Comparison of ENCODE assay signal across 17 cellular contexts in genomic region chr17:50892101-50892776, GRCh38. TPM values are rescaled to one million over a fixed set of nuclear protein-coding genes. Genes with fewer than 3 reads are reported as not detected.
DNase-seq lines count a peak whose midpoint lies in the region; ATAC-seq and TF ChIP-seq lines count a peak whose summit lies in the region.
"Had no signal": no experiment of that assay in that cellular context is flagged by ENCODE, and none has a peak within 500 bp of the region (broad histone marks: within the 10 kb centered on the region; RNA-seq: fewer than 3 reads in every experiment).

No MANE protein-coding gene starts in this region.

- H3K9me3 Mint-ChIP-seq in activated CD4-positive, alpha-beta T cell treated with anti-CD3 and anti-CD28 coated beads for 36 hours (ENCODE audit: low read depth), result no peaks in the 10 kb centered on the region
- H3K9me3 Mint-ChIP-seq: activated naive CD4-positive, alpha-beta T cell treated with anti-CD3 and anti-CD28 coated beads, Interleukin-2, amount 10 ng/mL, durations not matched to agents 7 days and 5 days; activated T-cell treated with anti-CD3 and anti-CD28 coated beads, Interleukin-2, amount 50 U/mL, for 72 hours; natural killer cell; stimulated activated memory B cell treated with anti-CD40 and anti-IgM and Interleukin-4, amounts not matched to agents 10 μg/mL and 1 μg/mL and 100 μg/mL, for 72 hours had no signal

- H3K27ac ChIP-seq in coronary artery, result no peak overlapping the region

- H3K27me3 Mint-ChIP-seq in activated CD4-positive, alpha-beta T cell treated with anti-CD3 and anti-CD28 coated beads for 36 hours, result no peaks in the 10 kb centered on the region

- peaks cover 7% of the 10 kb centered on the region for H3K4me1 Mint-ChIP-seq in activated CD4-positive, alpha-beta T cell treated with anti-CD3 and anti-CD28 coated beads for 36 hours
- H3K4me1 Mint-ChIP-seq: stimulated activated memory B cell treated with anti-CD40 and anti-IgM and Interleukin-4, amounts not matched to agents 10 μg/mL and 1 μg/mL and 100 μg/mL, for 72 hours had no signal

- no peak for ATAC-seq in sciatic nerve
- no peak for ATAC-seq in GM18502 (IDR thresholded peaks at IDR 0.05; ENCODE audit: poor library complexity, unreplicated experiment)
- no peak for ATAC-seq in activated CD4-positive, alpha-beta T cell treated with anti-CD3 and anti-CD28 coated beads for 36 hours
- ATAC-seq: activated CD8-positive, alpha-beta T cell treated with anti-CD3 and anti-CD28 coated beads, Interleukin-2, amount 10 ng/mL, durations not matched to agents 7 days and 5 days; activated T-cell treated with anti-CD3 and anti-CD28 coated beads, Interleukin-2, amount 50 U/mL, for 72 hours; left colon; natural killer cell; stimulated activated memory B cell treated with anti-CD40 and anti-IgM and Interleukin-4, amounts not matched to agents 10 μg/mL and 1 μg/mL and 100 μg/mL, for 72 hours had no signal

- no peaks in the 10 kb centered on the region for H3K36me3 Mint-ChIP-seq in activated CD4-positive, alpha-beta T cell treated with anti-CD3 and anti-CD28 coated beads for 36 hours (ENCODE audit: low read depth)
- H3K36me3 Mint-ChIP-seq: activated naive CD4-positive, alpha-beta T cell treated with anti-CD3 and anti-CD28 coated beads, Interleukin-2, amount 10 ng/mL, durations not matched to agents 7 days and 5 days; natural killer cell; stimulated activated memory B cell treated with anti-CD40 and anti-IgM and Interleukin-4, amounts not matched to agents 10 μg/mL and 1 μg/mL and 100 μg/mL, for 72 hours had no signal

- intact Hi-C loops in sciatic nerve (cut with DNase I), result no loop called here
- intact Hi-C loops in activated CD4-positive, alpha-beta T cell treated with anti-CD3 and anti-CD28 coated beads for 36 hours (cut with DNase I, micrococcal nuclease), result no loop called here

- CTCF ChIA-PET in activated CD4-positive, alpha-beta T cell treated with anti-CD3 and anti-CD28 coated beads for 36 hours (lab: Charles Lee), result interaction anchor here (0.7 kb wide), 1 partner anchor 21 kb away, joined by 3 read pairs; no protein-coding TSS in a partner anchor

- no peak overlapping the region for H3K4me3 Mint-ChIP-seq in activated CD4-positive, alpha-beta T cell treated with anti-CD3 and anti-CD28 coated beads for 36 hours
- H3K4me3 Mint-ChIP-seq: activated CD8-positive, alpha-beta T cell treated with anti-CD3 and anti-CD28 coated beads, Interleukin-2, amount 10 ng/mL, durations not matched to agents 7 days and 5 days; activated naive CD4-positive, alpha-beta T cell treated with anti-CD3 and anti-CD28 coated beads, Interleukin-2, amount 10 ng/mL, durations not matched to agents 7 days and 5 days; activated T-cell treated with anti-CD3 and anti-CD28 coated beads, Interleukin-2, amount 50 U/mL, for 72 hours; natural killer cell; stimulated activated memory B cell treated with anti-CD40 and anti-IgM and Interleukin-4, amounts not matched to agents 10 μg/mL and 1 μg/mL and 100 μg/mL, for 72 hours had no signal

- H3K27ac Mint-ChIP-seq in activated CD4-positive, alpha-beta T cell treated with anti-CD3 and anti-CD28 coated beads for 36 hours, result no peak overlapping the region
- H3K27ac Mint-ChIP-seq: activated CD8-positive, alpha-beta T cell treated with anti-CD3 and anti-CD28 coated beads, Interleukin-2, amount 10 ng/mL, durations not matched to agents 7 days and 5 days; activated naive CD4-positive, alpha-beta T cell treated with anti-CD3 and anti-CD28 coated beads, Interleukin-2, amount 10 ng/mL, durations not matched to agents 7 days and 5 days; activated T-cell treated with anti-CD3 and anti-CD28 coated beads, Interleukin-2, amount 50 U/mL, for 72 hours; natural killer cell; stimulated activated memory B cell treated with anti-CD40 and anti-IgM and Interleukin-4, amounts not matched to agents 10 μg/mL and 1 μg/mL and 100 μg/mL, for 72 hours had no signal

- DNase-seq in DMS153 treated with DMSO at 0.1 percent for 48 hours (lab: John Stamatoyannopoulos, UW; ENCODE audit: unreplicated experiment), result peak; percentile 15
- DNase-seq in NCI-H526 (lab: John Stamatoyannopoulos, UW), result peak; percentile 49 to 65
- peak; percentile 17 for DNase-seq in coronary artery (ENCODE audit: low spot score)
- DNase-seq in sciatic nerve (ENCODE audit: low spot score), result peak; percentile 13
- no peak for DNase-seq in activated CD4-positive, alpha-beta T cell treated with anti-CD3 and anti-CD28 coated beads for 36 hours
- no peak for DNase-seq in effector CD8-positive, alpha-beta T cell (lab: John Stamatoyannopoulos, UW)
- DNase-seq: activated CD4-positive, CD25-positive, alpha-beta regulatory T cell; activated CD8-positive, alpha-beta T cell treated with anti-CD3 and anti-CD28 coated beads, Interleukin-2, amount 10 ng/mL, durations not matched to agents 7 days and 5 days; activated naive CD4-positive, alpha-beta T cell treated with anti-CD3 and anti-CD28 coated beads, Interleukin-2, amount 10 ng/mL, durations not matched to agents 7 days and 5 days; activated T-cell treated with anti-CD3 and anti-CD28 coated beads, Interleukin-2, amount 50 U/mL, for 72 hours; left colon; natural killer cell; NCI-H1694; RPMI8226; stimulated activated CD4-positive, alpha-beta T cell treated with anti-CD3 and anti-CD28 coated beads, Interleukin-1b, Interleukin-23, amount 100 ng/mL, for 48 hours had no signal

- no peak for TF ChIP-seq CTCF in coronary artery (IDR thresholded peaks at IDR 0.05)

- no peak overlapping the region for H3K4me3 ChIP-seq in coronary artery

- POLR2A ChIA-PET in activated CD4-positive, alpha-beta T cell treated with anti-CD3 and anti-CD28 coated beads for 36 hours (lab: Charles Lee), result no interaction called here

RNA-seq across cellular contexts. Expression of gene TOB1, which starts 26.1 kb away (rescaled TPM):
- total RNA-seq in sciatic nerve, result 114 TPM
- 10 to 100 TPM; 31.3 to 43.0 TPM for total RNA-seq in activated CD4-positive, alpha-beta T cell treated with anti-CD3 and anti-CD28 coated beads for 36 hours

RNA-seq across cellular contexts. Expression of gene WFIKKN2, which starts 56.9 kb away (rescaled TPM):
- total RNA-seq in sciatic nerve, result 2.0 TPM
- not detected for total RNA-seq in activated CD4-positive, alpha-beta T cell treated with anti-CD3 and anti-CD28 coated beads for 36 hours
- total RNA-seq: activated CD8-positive, alpha-beta T cell treated with anti-CD3 and anti-CD28 coated beads, Interleukin-2, amount 10 ng/mL, durations not matched to agents 7 days and 5 days; activated T-cell treated with anti-CD3 and anti-CD28 coated beads, Interleukin-2, amount 50 U/mL, for 72 hours; natural killer cell had no signal

Comparison
In these comparisons a context has a peak if more than half of its experiments do, and no peak if none do; other contexts are left out.
1. DNase-seq: peak in DMS153 treated with DMSO at 0.1 percent for 48 hours (single experiment), NCI-H526 (2 of 2), coronary artery (single experiment) and sciatic nerve (single experiment); none in activated CD4-positive, alpha-beta T cell treated with anti-CD3 and anti-CD28 coated beads for 36 hours (single experiment) and effector CD8-positive, alpha-beta T cell (single experiment).